Comparison of ENCODE assay signal across 8 cellular contexts in genomic region chr4:25235401-25235800, GRCh38. TPM values are rescaled to one million over a fixed set of nuclear protein-coding genes. Genes with fewer than 3 reads are reported as not detected.
DNase-seq lines count a peak whose midpoint lies in the region; ATAC-seq and TF ChIP-seq lines count a peak whose summit lies in the region.

No MANE protein-coding gene starts in this region.

- peak overlapping the region; percentile 62 for H3K27ac ChIP-seq in thymus (ENCODE audit: low read depth)

- no peaks in the 10 kb centered on the region for H3K27me3 Mint-ChIP-seq in activated T-cell treated with anti-CD3 and anti-CD28 coated beads, Interleukin-2, amount 50 U/mL, for 4 hours (ENCODE audit: low read depth)

- no peak for TF ChIP-seq CTCF in WI38 (IDR thresholded peaks at IDR 0.05; ENCODE audit: low read depth, low read length)

- H3K9me3 Mint-ChIP-seq in activated T-cell treated with anti-CD3 and anti-CD28 coated beads, Interleukin-2, amount 50 U/mL, for 4 hours, result no peaks in the 10 kb centered on the region

- H3K36me3 ChIP-seq in thymus (ENCODE audit: control insufficient read depth, insufficient read depth), result no peaks in the 10 kb centered on the region

- peak overlapping the region; percentile 88 for H3K4me3 Mint-ChIP-seq in activated T-cell treated with anti-CD3 and anti-CD28 coated beads, Interleukin-2, amount 50 U/mL, for 4 hours

- DNase-seq in activated T-cell treated with anti-CD3 and anti-CD28 coated beads, Interleukin-2, amount 50 U/mL, for 4 hours, result no peak
- DNase-seq in activated T-cell treated with anti-CD3 and anti-CD28 coated beads for 4 hours (no peak), midbrain (lab: John Stamatoyannopoulos, UW) (no peak), GM19240 (ENCODE audit: insufficient read length, low spot score) (no peak)

- no peak for ATAC-seq in activated T-cell treated with anti-CD3 and anti-CD28 coated beads, Interleukin-2, amount 50 U/mL, for 4 hours
- no peak for ATAC-seq in HG03280 (IDR thresholded peaks at IDR 0.05; ENCODE audit: unreplicated experiment)

- H3K4me3 ChIP-seq in WI38 (ENCODE audit: low read depth, low read length) (peak overlapping the region; percentile 74), iPS-18c (ENCODE audit: insufficient read depth, low read depth, low read length) (peak overlapping the region; percentile 91; the same call in 1 of the 2 replicates), thymus (ENCODE audit: low read length) (peak overlapping the region; percentile 64)

- H3K4me1 ChIP-seq in thymus (ENCODE audit: control insufficient read depth, insufficient read depth, low read length), result peaks cover 9% of the 10 kb centered on the region

- no peaks in the 10 kb centered on the region for H3K27me3 ChIP-seq in thymus (ENCODE audit: control insufficient read depth, insufficient read depth)

- peaks cover 10% of the 10 kb centered on the region for H3K36me3 Mint-ChIP-seq in activated T-cell treated with anti-CD3 and anti-CD28 coated beads, Interleukin-2, amount 50 U/mL, for 4 hours (ENCODE audit: insufficient read depth)

- 31% methylated on average over 6 of the region's 6 CpGs for WGBS in thymus

- peaks cover 9% of the 10 kb centered on the region for H3K9me3 ChIP-seq in iPS-18c (ENCODE audit: control insufficient read depth, insufficient read depth, low read length)
- no peaks in the 10 kb centered on the region for H3K9me3 ChIP-seq in thymus (ENCODE audit: control insufficient read depth)

- H3K4me1 Mint-ChIP-seq in activated T-cell treated with anti-CD3 and anti-CD28 coated beads, Interleukin-2, amount 50 U/mL, for 4 hours (ENCODE audit: low read depth), result peaks cover 50% of the 10 kb centered on the region

RNA-seq across cellular contexts. Expression of gene PI4K2B, which starts 1.6 kb away (rescaled TPM):
- 10 to 100 TPM; 19.6 to 22.8 (median 21.8) TPM for total RNA-seq in activated T-cell treated with anti-CD3 and anti-CD28 coated beads, Interleukin-2, amount 50 U/mL, for 4 hours
- polyA plus RNA-seq in thymus, result 24.0 TPM
